33 cellular contexts compared by ENCODE assay signal in genomic region chr2:171841996-171842395, GRCh38.
"Had no signal": no experiment of that assay in that cellular context is flagged by ENCODE, and none has a peak within 500 bp of the region (broad histone marks: within the 10 kb centered on the region; RNA-seq: fewer than 3 reads in every experiment).

No MANE protein-coding gene starts in this region.

- H3K27me3 ChIP-seq: adrenal gland, ascending aorta, body of pancreas, brain microvascular endothelial cell, breast epithelium, cardiac muscle cell had no signal

- H3K4me3 ChIP-seq: adrenal gland, ascending aorta, body of pancreas, breast epithelium, cardiac muscle cell had no signal

- DNase-seq: activated effector memory CD4-positive, alpha-beta T cell treated with anti-CD3 and anti-CD28 coated beads, Interleukin-2, amount 50 U/mL, for 16 hours; activated effector memory CD4-positive, alpha-beta T cell treated with Interleukin-2 at 50 U/mL for 16 hours; activated gamma-delta T cell; activated gamma-delta T cell treated with Interleukin-2 at 50 U/mL for 16 hours; activated naive CD4-positive, alpha-beta T cell; activated naive CD4-positive, alpha-beta T cell treated with anti-CD3 and anti-CD28 coated beads for 36 hours; activated naive CD4-positive, alpha-beta T cell treated with anti-CD3 and anti-CD28 coated beads, Interleukin-2, amount 10 ng/mL, durations not matched to agents 7 days and 5 days; activated naive CD4-positive, alpha-beta T cell treated with anti-CD3 and anti-CD28 coated beads, Interleukin-2, amount 50 U/mL, for 16 hours; activated naive CD4-positive, alpha-beta T cell treated with Interleukin-2 at 50 U/mL for 16 hours; activated naive CD8-positive, alpha-beta T cell treated with anti-CD3 and anti-CD28 coated beads for 36 hours; activated naive CD8-positive, alpha-beta T cell treated with anti-CD3 and anti-CD28 coated beads, Interleukin-2, amount 10 ng/mL, durations not matched to agents 7 days and 5 days; activated naive CD8-positive, alpha-beta T cell treated with anti-CD3 and anti-CD28 coated beads, Interleukin-2, amount 50 U/mL, for 24 hours; activated T-cell treated with anti-CD3 and anti-CD28 coated beads, Interleukin-2, amount 50 U/mL, for 4 hours; activated T-cell treated with anti-CD3 and anti-CD28 coated beads, Interleukin-2, amount 50 U/mL, for 48 hours; activated T-cell treated with anti-CD3 and anti-CD28 coated beads, Interleukin-2, amount 50 U/mL, for 72 hours; adrenal gland; amniotic stem cell; amygdala; anterior cingulate cortex; aorta; body of pancreas; brain microvascular endothelial cell; caudate nucleus; central memory CD4-positive, alpha-beta T cell; cerebellar nuclear complex had no signal

- H3K4me1 ChIP-seq: ascending aorta, body of pancreas, breast epithelium had no signal

- H3K36me3 ChIP-seq: brain microvascular endothelial cell, breast epithelium had no signal

- H3K9me3 ChIP-seq: adrenal gland, ascending aorta, body of pancreas, breast epithelium had no signal

- ATAC-seq: activated naive CD4-positive, alpha-beta T cell treated with anti-CD3 and anti-CD28 coated beads, Interleukin-2, amount 50 U/mL, for 72 hours; activated naive CD8-positive, alpha-beta T cell treated with anti-CD3 and anti-CD28 coated beads, Interleukin-2, amount 50 U/mL, for 24 hours; activated T-cell treated with anti-CD3 and anti-CD28 coated beads, Interleukin-2, amount 50 U/mL, for 4 hours; activated T-cell treated with anti-CD3 and anti-CD28 coated beads, Interleukin-2, amount 50 U/mL, for 72 hours; activated T-helper 17 cell treated with anti-CD3 and anti-CD28 coated beads, Interleukin-2, amount 50 U/mL, for 72 hours; body of pancreas had no signal

- FAIRE-seq: astrocyte, bronchial epithelial cell, colon had no signal

- H3K27ac ChIP-seq: adrenal gland, ascending aorta, body of pancreas, brain microvascular endothelial cell, breast epithelium, cardiac muscle cell had no signal
